ENCODE assay signal across 8 cellular contexts in genomic region chr16:67562526-67562917, GRCh38. TPM values are rescaled to one million over a fixed set of nuclear protein-coding genes. Genes with fewer than 3 reads are reported as not detected.
DNase-seq lines count a peak whose midpoint lies in the region; ATAC-seq, FAIRE-seq and TF ChIP-seq lines count a peak whose summit lies in the region.

TSS of gene CTCF (plus strand) at chr16:67562526. CDS start at chr16:67610833, 48,307 bp downstream.

- H3K36me3 ChIP-seq in neuronal stem cell (replicated peaks in 1 of 2; ENCODE audit: control insufficient read depth in 2 of 2, insufficient read depth in 2 of 2, low read length in 2 of 2) = peaks cover 0 to 8% of the 10 kb centered on the region in 2 donors

- H3K4ac ChIP-seq in neuronal stem cell (ENCODE audit: low read length) = peak within 1 kb of the TSS; percentile 98

- H3K18ac ChIP-seq in neuronal stem cell (ENCODE audit: low read length) = peak within 1 kb of the TSS; percentile 100

- peak within 1 kb of the TSS; percentile 99 for H4K8ac ChIP-seq in neuronal stem cell (ENCODE audit: low read depth, low read length)

- peak; percentile 50 for ATAC-seq in GM19455 (IDR thresholded peaks at IDR 0.05; ENCODE audit: unreplicated experiment)
- peak; percentile 47 for ATAC-seq in HG03571 (IDR thresholded peaks at IDR 0.05; ENCODE audit: unreplicated experiment)

- DNase-seq in D721Med (ENCODE audit: insufficient read length, low spot score) (no peak), OCI-M1 (lab: John Stamatoyannopoulos, UW) (peak; percentile 90), activated gamma-delta T cell treated with Interleukin-2 at 50 U/mL for 16 hours (peak; percentile 81), frontal cortex (ENCODE audit: low spot score in 2 of 2) (peak; percentile 78 to 93), neuronal stem cell (ENCODE audit: low spot score) (no peak), superior temporal gyrus (ENCODE audit: extremely low spot score) (peak; percentile 68)

- H3K27ac ChIP-seq in neuronal stem cell (replicated peaks; ENCODE audit: low read length) = peak within 1 kb of the TSS; percentile 100

- peaks cover 10% of the 10 kb centered on the region for H3K79me1 ChIP-seq in neuronal stem cell (ENCODE audit: low read depth, low read length)

- H3K27me3 ChIP-seq in neuronal stem cell (ENCODE audit: control insufficient read depth in 3 of 3, insufficient read depth in 3 of 3, low read depth in 1 of 3, low read length in 3 of 3) = peaks cover 0 to 2% (median 0%) of the 10 kb centered on the region in 3 experiments

- WGBS in neuronal stem cell (ENCODE audit: extremely low coverage in 2 of 2, insufficient read length in 2 of 2, insufficient replicate concordance in 1 of 2), 2 donors = no CpG with 5 or more reads among the region's 62 CpGs

- FAIRE-seq in D721Med (lab: Jason Lieb, UNC) (no peak), frontal cortex (lab: Jason Lieb, UNC) (no peak)

- H3K4me1 ChIP-seq in neuronal stem cell (ENCODE audit: control insufficient read depth in 2 of 2, insufficient read depth in 1 of 2, low read depth in 1 of 2, low read length in 2 of 2) = peaks cover 3 to 5% of the 10 kb centered on the region in 2 donors

- H4K91ac ChIP-seq in neuronal stem cell (ENCODE audit: low read depth, low read length, poor library complexity) = peak within 1 kb of the TSS; percentile 72

- peak within 1 kb of the TSS; percentile 97 for H2AK5ac ChIP-seq in neuronal stem cell (ENCODE audit: low read depth, low read length)

- H2BK12ac ChIP-seq in neuronal stem cell (ENCODE audit: low read length) = peak within 1 kb of the TSS; percentile 58

- H3K23ac ChIP-seq in neuronal stem cell (ENCODE audit: low read depth, low read length, poor library complexity) = peak within 1 kb of the TSS; percentile 99

- peak within 1 kb of the TSS; percentile 100 for H3K9ac ChIP-seq in neuronal stem cell (ENCODE audit: low read depth, low read length, poor library complexity)

- H3K4me3 ChIP-seq in neuronal stem cell (ENCODE audit: low read length in 2 of 2) = peak within 1 kb of the TSS; percentile 98 to 100

- H2BK5ac ChIP-seq in neuronal stem cell (ENCODE audit: low read length) = peak within 1 kb of the TSS; percentile 99

- peak within 1 kb of the TSS; percentile 85 for H3K4me2 ChIP-seq in neuronal stem cell (ENCODE audit: insufficient read depth, low read length, poor library complexity, severe bottlenecking)

- no peaks in the 10 kb centered on the region for H3K9me3 ChIP-seq in neuronal stem cell (replicated peaks in 1 of 2; ENCODE audit: control insufficient read depth in 2 of 2, insufficient read depth in 1 of 2, low read depth in 1 of 2, low read length in 2 of 2)

- peak within 1 kb of the TSS; percentile 100 for H3K14ac ChIP-seq in neuronal stem cell (ENCODE audit: low read length)

- H2BK120ac ChIP-seq in neuronal stem cell (ENCODE audit: low read depth, low read length) = peak within 1 kb of the TSS; percentile 94

- TF ChIP-seq CTCF in D721Med (IDR thresholded peaks at IDR 0.05; ENCODE audit: insufficient read depth, missing control alignments) = peak; percentile 32

- peak within 1 kb of the TSS; percentile 81 for H2BK15ac ChIP-seq in neuronal stem cell (ENCODE audit: low read length)

- peak within 1 kb of the TSS; percentile 96 for H2AFZ ChIP-seq in neuronal stem cell (ENCODE audit: low read length)

RNA-seq across cellular contexts. Expression of gene CTCF, which starts in this region (rescaled TPM):
- 62.0 TPM for total RNA-seq in frontal cortex
- polyA plus RNA-seq in neuronal stem cell (2013, experiment 1 of 2) = 40.2 TPM
- 39.4 TPM for polyA plus RNA-seq in neuronal stem cell (2013, experiment 2 of 2)

Comparison
In these comparisons a context has a peak if more than half of its experiments do, and no peak if none do; other contexts are left out.
1. DNase-seq: peak in OCI-M1 (single experiment), activated gamma-delta T cell treated with Interleukin-2 at 50 U/mL for 16 hours (single experiment), frontal cortex (2 of 2) and superior temporal gyrus (single experiment); none in D721Med (single experiment) and neuronal stem cell (single experiment).